10 cellular contexts compared by ENCODE assay signal in genomic region chr3:89061257-89061656, GRCh38. TPM values are rescaled to one million over a fixed set of nuclear protein-coding genes. Genes with fewer than 3 reads are reported as not detected.
"Had no signal": no experiment of that assay in that cellular context is flagged by ENCODE, and none has a peak within 500 bp of the region (broad histone marks: within the 10 kb centered on the region; RNA-seq: fewer than 3 reads in every experiment).

No MANE protein-coding gene starts in this region.

- H3K27ac ChIP-seq: GM23248, HL-60 had no signal

- FAIRE-seq: H54 had no signal

- H3K4me3 ChIP-seq: GM23248 had no signal

- H3K9ac ChIP-seq: GM23248 had no signal

- H2AFZ ChIP-seq: GM23248 had no signal

- DNase-seq: GM23248, GOT3, H9, HCEC 1CT, Kasumi-1, KG1 had no signal

RNA-seq across cellular contexts. Expression of gene EPHA3, which starts 46.2 kb away (rescaled TPM):
- total RNA-seq: HT1080 had no signal
- polyA plus RNA-seq: IgD-negative memory B cell had no signal
